8 cellular contexts compared by ENCODE assay signal in genomic region chr5:178624626-178625546, GRCh38. TPM values are rescaled to one million over a fixed set of nuclear protein-coding genes. Genes with fewer than 3 reads are reported as not detected.
DNase-seq lines count a peak whose midpoint lies in the region; ATAC-seq, FAIRE-seq and TF ChIP-seq lines count a peak whose summit lies in the region.

No MANE protein-coding gene starts in this region.

- 11 to 15% (median 14%) methylated on average over 15 of the region's 15 CpGs for WGBS in ovary, 3 donors

- TF ChIP-seq EP300 in ovary (IDR thresholded peaks at IDR 0.05) = no peak

- BruUV-seq in Calu3 (replicated peaks; lab: Mats Ljungman, UMichigan) = no TSS peak

- H3K4me1 ChIP-seq in OCI-LY1 (ENCODE audit: insufficient read depth, low read length, severe bottlenecking) = peaks cover 20% of the 10 kb centered on the region
- peaks cover 3% of the 10 kb centered on the region for H3K4me1 ChIP-seq in ovary (ENCODE audit: insufficient read depth)

- H3K4me3 Mint-ChIP-seq in Calu3 (ENCODE audit: low read depth, unreplicated experiment) (peak overlapping the region; percentile 100), endothelial cell (ENCODE audit: unreplicated experiment) (peak overlapping the region; percentile 99)

- no peaks in the 10 kb centered on the region for H3K27me3 ChIP-seq in OCI-LY1 (ENCODE audit: insufficient read depth, low read length)
- H3K27me3 ChIP-seq in ovary = no peaks in the 10 kb centered on the region

- no peak for ATAC-seq in GM21786 (IDR thresholded peaks at IDR 0.05; ENCODE audit: unreplicated experiment)

- H3K9me3 ChIP-seq in OCI-LY1 (ENCODE audit: low read length) (no peaks in the 10 kb centered on the region), ovary (no peaks in the 10 kb centered on the region)

- H3K4me3 ChIP-seq in OCI-LY1 (ENCODE audit: low read depth, low read length, poor library complexity, severe bottlenecking) = peak overlapping the region; percentile 93
- H3K4me3 ChIP-seq in ovary = peak overlapping the region; percentile 74

- no peak for TF ChIP-seq CTCF in Calu3 (IDR thresholded peaks at IDR 0.05; ENCODE audit: unreplicated experiment)
- no peak for TF ChIP-seq CTCF in OCI-LY1 (IDR thresholded peaks at IDR 0.05; ENCODE audit: low read length)
- no peak for TF ChIP-seq CTCF in endothelial cell (IDR thresholded peaks at IDR 0.05; ENCODE audit: unreplicated experiment)
- no peak for TF ChIP-seq CTCF in ovary (IDR thresholded peaks at IDR 0.05)

- H3K27ac Mint-ChIP-seq in Calu3 (ENCODE audit: unreplicated experiment) (peak overlapping the region; percentile 99), endothelial cell (ENCODE audit: unreplicated experiment) (peak overlapping the region; percentile 17)

- H3K79me2 ChIP-seq in OCI-LY1 (ENCODE audit: insufficient read depth, low read length) = peaks cover 42% of the 10 kb centered on the region

- H3K36me3 Mint-ChIP-seq in Calu3 (ENCODE audit: insufficient read depth, unreplicated experiment) = peaks cover 42% of the 10 kb centered on the region
- H3K36me3 Mint-ChIP-seq in endothelial cell (ENCODE audit: low read depth, unreplicated experiment) = peaks cover 8% of the 10 kb centered on the region

- peak overlapping the region; percentile 73 for H3K27ac ChIP-seq in OCI-LY1 (ENCODE audit: low read depth, low read length, poor library complexity, severe bottlenecking)
- no peak overlapping the region for H3K27ac ChIP-seq in ovary

- peak overlapping the region; percentile 93 for H3K4me2 ChIP-seq in OCI-LY1 (ENCODE audit: low read length)

- peak overlapping the region; percentile 94 for H3K9ac ChIP-seq in OCI-LY1 (ENCODE audit: low read length)

- H3K36me3 ChIP-seq in OCI-LY1 (ENCODE audit: insufficient read depth, low read length) (peaks cover 33% of the 10 kb centered on the region), ovary (no peaks in the 10 kb centered on the region)

- CTCF ChIA-PET in Calu3 (lab: Charles Lee) = interaction anchor here (0.7 to 1.2 kb wide), 2 partner anchors 23 to 927 kb away, joined by 3 to 5 read pairs; no protein-coding TSS in a partner anchor

- H3F3A ChIP-seq in OCI-LY1 (ENCODE audit: insufficient read depth, low read length) = no peaks in the 10 kb centered on the region

- peaks cover 6% of the 10 kb centered on the region for H3K4me1 Mint-ChIP-seq in Calu3 (ENCODE audit: low read depth, unreplicated experiment)
- H3K4me1 Mint-ChIP-seq in endothelial cell (ENCODE audit: unreplicated experiment) = peaks cover 13% of the 10 kb centered on the region

- no peaks in the 10 kb centered on the region for H4K20me1 ChIP-seq in OCI-LY1 (ENCODE audit: insufficient read depth, low read length)

- no peaks in the 10 kb centered on the region for H3K9me2 ChIP-seq in OCI-LY1 (ENCODE audit: low read depth, low read length)

- no peaks in the 10 kb centered on the region for H3K27me3 Mint-ChIP-seq in Calu3 (ENCODE audit: unreplicated experiment)
- H3K27me3 Mint-ChIP-seq in endothelial cell (ENCODE audit: unreplicated experiment) = peaks cover 4% of the 10 kb centered on the region

- FAIRE-seq in GM12891 (lab: Jason Lieb, UNC) = no peak

- H2AFZ ChIP-seq in OCI-LY1 (ENCODE audit: low read length) = no peak overlapping the region

- intact Hi-C loops in Calu3 (cut with micrococcal nuclease; ENCODE audit: unreplicated experiment) (loop anchor here (2.0 kb wide), 1 partner anchor 18 kb away; no protein-coding TSS in a partner anchor), ovary (cut with DNase I) (loop anchor here in 1 of 4 donors (5.0 kb wide), 1 partner anchor 237 kb away; no protein-coding TSS in a partner anchor)

- TF ChIP-seq POLR2A in ovary (IDR thresholded peaks at IDR 0.05) (no peak), GM12891 (IDR thresholded peaks at IDR 0.05; ENCODE audit: low read depth, low read length) (no peak)

- H3K9me3 Mint-ChIP-seq in Calu3 (ENCODE audit: low read depth, unreplicated experiment) (peaks cover 4% of the 10 kb centered on the region), endothelial cell (ENCODE audit: unreplicated experiment) (no peaks in the 10 kb centered on the region)

- DNase-seq in Calu3 (no peak), endothelial cell (ENCODE audit: low spot score) (no peak), ovary (no peak), GM12891 (ENCODE audit: insufficient read length, low spot score) (no peak), amniotic stem cell (lab: John Stamatoyannopoulos, UW) (no peak), activated gamma-delta T cell treated with Interleukin-2 at 50 U/mL for 16 hours (no peak)

TF ChIP-seq in GM12891, 5 proteins besides CTCF, POLR2A, EP300 and RAD21:
- no peak for TF ChIP-seq PAX5 (IDR thresholded peaks at IDR 0.05; ENCODE audit: insufficient read depth, low read length, severe bottlenecking)
- no peak for TF ChIP-seq POU2F2 (IDR thresholded peaks at IDR 0.05; ENCODE audit: low read depth, low read length)
- no peak for TF ChIP-seq POLR2AphosphoS5 (IDR thresholded peaks at IDR 0.05; ENCODE audit: low read depth, low read length)
- TF ChIP-seq TAF1 (IDR thresholded peaks at IDR 0.05; ENCODE audit: low read depth, low read length) = no peak
- no peak for TF ChIP-seq SPI1 (IDR thresholded peaks at IDR 0.05; ENCODE audit: low read depth, low read length)

RNA-seq across cellular contexts. Expression of gene CLK4, which starts 2.0 kb away (rescaled TPM):
- 24.8 and 29.3 TPM in 2 replicates for total RNA-seq in Calu3 (2022)
- 19.9 TPM for total RNA-seq in endothelial cell (ENCODE audit: unreplicated experiment)
- 10 to 100 TPM; 21.2 to 40.1 (median 25.5) TPM for total RNA-seq in ovary
- 10 to 100 TPM; 25.4 to 28.4 TPM for polyA plus RNA-seq in ovary
- polyA plus RNA-seq in GM12891 (2012; ENCODE audit: low read depth, missing spikeins) = 8.6 TPM

RNA-seq across cellular contexts. Expression of gene COL23A1, which starts 34.7 kb away (rescaled TPM):
- total RNA-seq in Calu3 (2022) (not detected in 2 replicates), endothelial cell (ENCODE audit: unreplicated experiment) (75.2 TPM), ovary (under 1 TPM in 6 of 7 donors, not detected in 1; 0.13 to 0.92 (median 0.54) TPM)
- polyA plus RNA-seq in ovary = under 1 TPM; 0.17 to 0.20 TPM
- polyA plus RNA-seq in GM12891 (2012; ENCODE audit: low read depth, missing spikeins) = 0.09 TPM

Comparison
In these comparisons a context has a peak if more than half of its experiments do, and no peak if none do; other contexts are left out.
1. RNA of gene COL23A1, which starts 34.7 kb away (total RNA-seq): 75.2 TPM in endothelial cell (single experiment); 0.13 to 0.92 TPM in ovary and not detected in Calu3; every median in the first group is over 10 times any median in the second.